Comparison of ENCODE assay signal across 8 cellular contexts in genomic region chr2:190804182-190804795, GRCh38.
DNase-seq lines count a peak whose midpoint lies in the region; ATAC-seq, FAIRE-seq and TF ChIP-seq lines count a peak whose summit lies in the region.

No MANE protein-coding gene starts in this region.

- peak; percentile 93 for FAIRE-seq in kidney (lab: Jason Lieb, UNC)

- H3K27ac ChIP-seq in kidney (ENCODE audit: low read depth in 2 of 2, low read length in 2 of 2) = no peak overlapping the region

- H3K4me3 ChIP-seq in WI38 (ENCODE audit: low read depth, low read length) (no peak overlapping the region), kidney (ENCODE audit: low read length in 2 of 2) (no peak overlapping the region)

- TF ChIP-seq CTCF in WI38 (IDR thresholded peaks at IDR 0.05; ENCODE audit: low read depth, low read length) = peak; percentile 7; the same call in 1 of the 2 replicates
- TF ChIP-seq CTCF in kidney (IDR thresholded peaks at IDR 0.05; ENCODE audit: borderline replicate concordance, extremely low read depth, insufficient read depth) = peak; percentile 64

- no peaks in the 10 kb centered on the region for H3K36me3 ChIP-seq in kidney (ENCODE audit: control insufficient read depth in 1 of 2, insufficient read depth in 2 of 2, low read length in 2 of 2)

- no peak for ATAC-seq in GM21619 (IDR thresholded peaks at IDR 0.05; ENCODE audit: unreplicated experiment)
- ATAC-seq in GM21360 (IDR thresholded peaks at IDR 0.05; ENCODE audit: unreplicated experiment) = no peak

- H3K9me3 ChIP-seq in kidney (ENCODE audit: control insufficient read depth in 1 of 2, low read length in 2 of 2) = no peaks in the 10 kb centered on the region

- peak; percentile 27 for DNase-seq in stimulated activated CD4-positive, alpha-beta T cell treated with anti-CD3 and anti-CD28 coated beads, Interleukin-4, amount 100 ng/mL, for 24 hours
- no peak for DNase-seq in stimulated activated CD4-positive, alpha-beta T cell treated with anti-CD3 and anti-CD28 coated beads, Interleukin-12 subunit alpha, Interleukin-12 subunit beta, amount 100 ng/mL, for 4 hours
- DNase-seq in kidney (no peak), middle frontal gyrus (ENCODE audit: extremely low spot score, low spot score) (no peak), NCI-H1105 (lab: John Stamatoyannopoulos, UW) (no peak)

- H3K4me1 ChIP-seq in kidney (ENCODE audit: control insufficient read depth in 1 of 2, insufficient read depth in 1 of 2, low read depth in 1 of 2, low read length in 2 of 2) = peaks cover 0 to 3% of the 10 kb centered on the region in 2 donors

- intact Hi-C loops in kidney (cut with DNase I) = no loop called here

- no peak overlapping the region for H3K9ac ChIP-seq in kidney (ENCODE audit: low read length in 2 of 2)
